Comparison of ENCODE assay signal across 2 cellular contexts in genomic region chr12:10119072-10119471, GRCh38.
TF ChIP-seq lines count a peak whose summit lies in the region.

No MANE protein-coding gene starts in this region.

TF ChIP-seq in IMR-90, 13 proteins besides CTCF, POLR2A, EP300 and RAD21:
- TF ChIP-seq MAZ (IDR thresholded peaks at IDR 0.05; ENCODE audit: borderline replicate concordance, low read depth, low read length) (no peak), BHLHE40 (IDR thresholded peaks at IDR 0.05; ENCODE audit: low read depth, low read length) (no peak), NFE2L2 (IDR thresholded peaks at IDR 0.05; ENCODE audit: low read depth, low read length) (peak; percentile 54; the same call in 1 of the 2 replicates), CHD1 (IDR thresholded peaks at IDR 0.05; ENCODE audit: low read depth, low read length) (no peak), FOS (IDR thresholded peaks at IDR 0.05; ENCODE audit: low read depth, low read length) (no peak), SMC3 (IDR thresholded peaks at IDR 0.05; ENCODE audit: low read depth, low read length) (no peak), USF2 (IDR thresholded peaks at IDR 0.05; ENCODE audit: low read depth, low read length) (no peak), RCOR1 (IDR thresholded peaks at IDR 0.05; ENCODE audit: insufficient replicate concordance, low read length) (no peak), RFX5 (IDR thresholded peaks at IDR 0.05; ENCODE audit: low read depth, low read length) (no peak), ELK1 (IDR thresholded peaks at IDR 0.05; ENCODE audit: borderline replicate concordance, low read depth, low read length) (no peak), MXI1 (IDR thresholded peaks at IDR 0.05; ENCODE audit: borderline replicate concordance, low read depth, low read length) (no peak), CEBPB (IDR thresholded peaks at IDR 0.05; ENCODE audit: low read depth, low read length) (no peak), MAFK (IDR thresholded peaks at IDR 0.05; ENCODE audit: low read depth, low read length) (0 out of 2 replicates have a peak, but pooled peaks have one; percentile 14)

TF ChIP-seq in H1, 55 proteins besides CTCF, POLR2A, EP300 and RAD21:
- no peak for TF ChIP-seq NANOG (IDR thresholded peaks at IDR 0.05; ENCODE audit: insufficient read depth, low read depth, low read length, poor library complexity, severe bottlenecking)
- no peak for TF ChIP-seq ZNF274 (IDR thresholded peaks at IDR 0.05; ENCODE audit: borderline replicate concordance, extremely low read depth, low read length)
- TF ChIP-seq ASH2L (IDR thresholded peaks at IDR 0.05; ENCODE audit: low read length) = no peak
- no peak for TF ChIP-seq RNF2 (IDR thresholded peaks at IDR 0.05; ENCODE audit: borderline replicate concordance, low read depth, low read length, missing control alignments, poor library complexity, severe bottlenecking)
- TF ChIP-seq RBBP5 (IDR thresholded peaks at IDR 0.05; ENCODE audit: borderline replicate concordance, low read depth, low read length) = no peak
- no peak for TF ChIP-seq SIN3A (conservative IDR thresholded peaks at IDR 0.05 in 1 of 2, IDR thresholded peaks at IDR 0.05 in 1 of 2; ENCODE audit: low read depth in 1 of 2, low read length in 2 of 2)
- TF ChIP-seq PHF8 (conservative IDR thresholded peaks at IDR 0.05; ENCODE audit: low read depth, low read length) = no peak
- TF ChIP-seq BRCA1 (IDR thresholded peaks at IDR 0.05; ENCODE audit: low read depth, low read length) = no peak
- no peak for TF ChIP-seq HDAC2 (IDR thresholded peaks at IDR 0.05; ENCODE audit: borderline replicate concordance in 1 of 2, low read depth in 2 of 2, low read length in 2 of 2)
- no peak for TF ChIP-seq SIRT6 (IDR thresholded peaks at IDR 0.05; ENCODE audit: low read length)
